1 cellular context compared by ENCODE assay signal in the genomic region with DNA sequence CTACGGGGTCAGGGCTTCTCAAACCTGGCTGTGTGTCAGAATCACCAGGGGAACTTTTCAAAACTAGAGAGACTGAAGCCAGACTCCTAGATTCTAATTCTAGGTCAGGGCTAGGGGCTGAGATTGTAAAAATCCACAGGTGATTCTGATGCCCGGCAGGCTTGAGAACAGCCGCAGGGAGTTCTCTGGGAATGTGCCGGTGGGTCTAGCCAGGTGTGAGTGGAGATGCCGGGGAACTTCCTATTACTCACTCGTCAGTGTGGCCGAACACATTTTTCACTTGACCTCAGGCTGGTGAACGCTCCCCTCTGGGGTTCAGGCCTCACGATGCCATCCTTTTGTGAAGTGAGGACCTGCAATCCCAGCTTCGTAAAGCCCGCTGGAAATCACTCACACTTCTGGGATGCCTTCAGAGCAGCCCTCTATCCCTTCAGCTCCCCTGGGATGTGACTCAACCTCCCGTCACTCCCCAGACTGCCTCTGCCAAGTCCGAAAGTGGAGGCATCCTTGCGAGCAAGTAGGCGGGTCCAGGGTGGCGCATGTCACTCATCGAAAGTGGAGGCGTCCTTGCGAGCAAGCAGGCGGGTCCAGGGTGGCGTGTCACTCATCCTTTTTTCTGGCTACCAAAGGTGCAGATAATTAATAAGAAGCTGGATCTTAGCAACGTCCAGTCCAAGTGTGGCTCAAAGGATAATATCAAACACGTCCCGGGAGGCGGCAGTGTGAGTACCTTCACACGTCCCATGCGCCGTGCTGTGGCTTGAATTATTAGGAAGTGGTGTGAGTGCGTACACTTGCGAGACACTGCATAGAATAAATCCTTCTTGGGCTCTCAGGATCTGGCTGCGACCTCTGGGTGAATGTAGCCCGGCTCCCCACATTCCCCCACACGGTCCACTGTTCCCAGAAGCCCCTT.
TF ChIP-seq lines count a peak whose summit lies in the region.

No MANE protein-coding gene starts in this region.

TF ChIP-seq in IMR-90, 13 proteins besides CTCF, POLR2A, EP300 and RAD21:
- TF ChIP-seq ELK1 (IDR thresholded peaks at IDR 0.05; ENCODE audit: borderline replicate concordance, low read depth, low read length) (no peak), CHD1 (IDR thresholded peaks at IDR 0.05; ENCODE audit: low read depth, low read length) (no peak), CEBPB (IDR thresholded peaks at IDR 0.05; ENCODE audit: low read depth, low read length) (no peak), MAZ (IDR thresholded peaks at IDR 0.05; ENCODE audit: borderline replicate concordance, low read depth, low read length) (no peak), RCOR1 (IDR thresholded peaks at IDR 0.05; ENCODE audit: insufficient replicate concordance, low read length) (no peak), NFE2L2 (IDR thresholded peaks at IDR 0.05; ENCODE audit: low read depth, low read length) (no peak), SMC3 (IDR thresholded peaks at IDR 0.05; ENCODE audit: low read depth, low read length) (no peak), USF2 (IDR thresholded peaks at IDR 0.05; ENCODE audit: low read depth, low read length) (no peak), RFX5 (IDR thresholded peaks at IDR 0.05; ENCODE audit: low read depth, low read length) (no peak), MXI1 (IDR thresholded peaks at IDR 0.05; ENCODE audit: borderline replicate concordance, low read depth, low read length) (no peak), FOS (IDR thresholded peaks at IDR 0.05; ENCODE audit: low read depth, low read length) (no peak), MAFK (IDR thresholded peaks at IDR 0.05; ENCODE audit: low read depth, low read length) (no peak), BHLHE40 (IDR thresholded peaks at IDR 0.05; ENCODE audit: low read depth, low read length) (no peak)
